8 cellular contexts compared by ENCODE assay signal in the genomic region with DNA sequence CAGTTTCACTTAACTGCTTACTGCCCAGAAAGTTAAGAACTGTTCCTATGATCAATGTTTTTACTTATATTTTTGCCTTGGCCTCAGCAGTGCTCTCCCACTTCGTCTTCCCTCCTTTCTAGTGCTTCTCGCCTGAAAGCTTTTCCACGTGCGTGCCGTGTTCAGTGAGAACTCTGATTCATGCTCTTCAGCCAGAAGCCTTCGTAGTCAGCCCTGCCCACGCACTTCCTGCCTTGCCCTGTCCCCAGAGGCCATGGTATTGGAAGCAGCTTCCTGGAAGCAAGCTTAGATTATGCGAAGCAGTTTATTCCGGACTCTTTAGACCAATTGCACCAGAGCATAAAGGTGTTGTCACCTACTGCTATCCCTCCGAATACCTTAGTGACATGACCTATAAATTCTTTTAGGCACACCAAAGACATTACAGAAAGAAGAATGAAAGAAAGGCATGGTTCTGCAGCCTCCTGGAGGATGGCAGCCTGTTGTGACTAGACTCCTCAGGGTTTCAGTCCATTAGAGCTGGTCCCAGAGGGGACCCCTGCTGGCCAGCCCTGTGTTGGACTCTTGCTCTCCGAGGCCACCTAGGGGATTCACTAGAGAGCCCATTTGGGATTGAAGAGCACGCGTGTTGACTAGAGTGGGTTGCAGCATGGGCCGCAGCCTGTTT.
DNase-seq lines count a peak whose midpoint lies in the region; ATAC-seq and TF ChIP-seq lines count a peak whose summit lies in the region.

No MANE protein-coding gene starts in this region.

- H2BK15ac ChIP-seq in neuronal stem cell (ENCODE audit: low read length): no peak overlapping the region

- H2AK5ac ChIP-seq in neuronal stem cell (ENCODE audit: low read depth, low read length): no peak overlapping the region

- no peaks in the 10 kb centered on the region for H3K9me3 ChIP-seq in neuronal stem cell (replicated peaks in 1 of 2; ENCODE audit: control insufficient read depth in 2 of 2, insufficient read depth in 1 of 2, low read depth in 1 of 2, low read length in 2 of 2)

- H3K36me3 Mint-ChIP-seq in activated CD8-positive, alpha-beta memory T cell treated with anti-CD3 and anti-CD28 coated beads, Interleukin-2, amount 10 ng/mL, durations not matched to agents 7 days and 5 days: peaks cover 12% of the 10 kb centered on the region
- peaks cover 19% of the 10 kb centered on the region for H3K36me3 Mint-ChIP-seq in type B pancreatic cell

- H3K27ac Mint-ChIP-seq in activated CD8-positive, alpha-beta memory T cell treated with anti-CD3 and anti-CD28 coated beads, Interleukin-2, amount 10 ng/mL, durations not matched to agents 7 days and 5 days: peak overlapping the region; percentile 81
- peak overlapping the region; percentile 44 for H3K27ac Mint-ChIP-seq in type B pancreatic cell

- no peak overlapping the region for H3K4me3 ChIP-seq in neuronal stem cell (ENCODE audit: low read length in 2 of 2)

- no peak overlapping the region for H2BK5ac ChIP-seq in neuronal stem cell (ENCODE audit: low read length)

- no peak overlapping the region for H3K4ac ChIP-seq in neuronal stem cell (ENCODE audit: low read length)

- no peaks in the 10 kb centered on the region for H3K27me3 ChIP-seq in neuronal stem cell (ENCODE audit: control insufficient read depth in 3 of 3, insufficient read depth in 3 of 3, low read depth in 1 of 3, low read length in 3 of 3)

- peaks cover 3% of the 10 kb centered on the region for H3K79me1 ChIP-seq in neuronal stem cell (ENCODE audit: low read depth, low read length)

- CTCF ChIA-PET in activated CD8-positive, alpha-beta memory T cell treated with anti-CD3 and anti-CD28 coated beads, Interleukin-2, amount 10 ng/mL, durations not matched to agents 7 days and 5 days (lab: Charles Lee): interaction anchor here (0.6 to 2.0 kb wide), 7 partner anchors 8 to 249 kb away, joined by 3 to 13 read pairs (median 4); no protein-coding TSS in a partner anchor

- no peak overlapping the region for H4K91ac ChIP-seq in neuronal stem cell (ENCODE audit: low read depth, low read length, poor library complexity)

- no peak overlapping the region for H2BK12ac ChIP-seq in neuronal stem cell (ENCODE audit: low read length)

- TF ChIP-seq CTCF in GM10266 (IDR thresholded peaks at IDR 0.05; ENCODE audit: control insufficient read depth, insufficient read depth, low read depth, missing control alignments) (peak; percentile 30), type B pancreatic cell (conservative IDR thresholded peaks at IDR 0.05) (peak; percentile 73)

- peak; percentile 93 for ATAC-seq in activated CD8-positive, alpha-beta memory T cell treated with anti-CD3 and anti-CD28 coated beads, Interleukin-2, amount 10 ng/mL, durations not matched to agents 7 days and 5 days
- ATAC-seq in esophagus mucosa (peak; percentile 93), GM18858 (IDR thresholded peaks at IDR 0.05; ENCODE audit: unreplicated experiment) (no peak)

- H3K4me1 Mint-ChIP-seq in activated CD8-positive, alpha-beta memory T cell treated with anti-CD3 and anti-CD28 coated beads, Interleukin-2, amount 10 ng/mL, durations not matched to agents 7 days and 5 days: peaks cover 46% of the 10 kb centered on the region
- H3K4me1 Mint-ChIP-seq in type B pancreatic cell (ENCODE audit: unreplicated experiment): peaks cover 27% of the 10 kb centered on the region

- H3K9me3 Mint-ChIP-seq in activated CD8-positive, alpha-beta memory T cell treated with anti-CD3 and anti-CD28 coated beads, Interleukin-2, amount 10 ng/mL, durations not matched to agents 7 days and 5 days (ENCODE audit: low read depth): no peaks in the 10 kb centered on the region
- H3K9me3 Mint-ChIP-seq in type B pancreatic cell: peaks cover 11% of the 10 kb centered on the region

- H2BK120ac ChIP-seq in neuronal stem cell (ENCODE audit: low read depth, low read length): no peak overlapping the region

- no peaks in the 10 kb centered on the region for H3K27me3 Mint-ChIP-seq in activated CD8-positive, alpha-beta memory T cell treated with anti-CD3 and anti-CD28 coated beads, Interleukin-2, amount 10 ng/mL, durations not matched to agents 7 days and 5 days
- H3K27me3 Mint-ChIP-seq in type B pancreatic cell: no peaks in the 10 kb centered on the region

- DNase-seq in GM10266 (ENCODE audit: extremely low spot score): no peak
- peak; percentile 26 to 49 for DNase-seq in NCI-H1930 (lab: John Stamatoyannopoulos, UW)
- DNase-seq in activated CD8-positive, alpha-beta memory T cell treated with anti-CD3 and anti-CD28 coated beads, Interleukin-2, amount 10 ng/mL, durations not matched to agents 7 days and 5 days: peak; percentile 78
- DNase-seq in neuronal stem cell (ENCODE audit: low spot score): peak; percentile 17
- no peak for DNase-seq in type B pancreatic cell (ENCODE audit: extremely low spot score, unreplicated experiment)
- no peak for DNase-seq in NCI-H1436 treated with DMSO at 0.1 percent for 48 hours (lab: John Stamatoyannopoulos, UW)

- H3K23ac ChIP-seq in neuronal stem cell (ENCODE audit: low read depth, low read length, poor library complexity): no peak overlapping the region

- H2AFZ ChIP-seq in neuronal stem cell (ENCODE audit: low read length): no peak overlapping the region

- H3K14ac ChIP-seq in neuronal stem cell (ENCODE audit: low read length): no peak overlapping the region

- no peak overlapping the region for H3K27ac ChIP-seq in neuronal stem cell (replicated peaks; ENCODE audit: low read length)

- peaks cover 0 to 1% of the 10 kb centered on the region in 2 donors for H3K36me3 ChIP-seq in neuronal stem cell (replicated peaks in 1 of 2; ENCODE audit: control insufficient read depth in 2 of 2, insufficient read depth in 2 of 2, low read length in 2 of 2)

- H3K18ac ChIP-seq in neuronal stem cell (ENCODE audit: low read length): no peak overlapping the region

- WGBS in neuronal stem cell (ENCODE audit: extremely low coverage in 2 of 2, insufficient read length in 2 of 2, insufficient replicate concordance in 1 of 2), 2 donors: no CpG with 5 or more reads among the region's 14 CpGs

- H3K4me3 Mint-ChIP-seq in activated CD8-positive, alpha-beta memory T cell treated with anti-CD3 and anti-CD28 coated beads, Interleukin-2, amount 10 ng/mL, durations not matched to agents 7 days and 5 days: peak overlapping the region; percentile 2
- H3K4me3 Mint-ChIP-seq in type B pancreatic cell: no peak overlapping the region

- H3K4me2 ChIP-seq in neuronal stem cell (ENCODE audit: insufficient read depth, low read length, poor library complexity, severe bottlenecking): no peak overlapping the region

- no peak overlapping the region for H4K8ac ChIP-seq in neuronal stem cell (ENCODE audit: low read depth, low read length)

- no peak overlapping the region for H3K9ac ChIP-seq in neuronal stem cell (ENCODE audit: low read depth, low read length, poor library complexity)

- peaks cover 6 to 11% of the 10 kb centered on the region in 2 donors for H3K4me1 ChIP-seq in neuronal stem cell (ENCODE audit: control insufficient read depth in 2 of 2, insufficient read depth in 1 of 2, low read depth in 1 of 2, low read length in 2 of 2)

Comparison
In these comparisons a context has a peak if more than half of its experiments do, and no peak if none do; other contexts are left out.
1. DNase-seq: peak in NCI-H1930 (2 of 2), activated CD8-positive, alpha-beta memory T cell treated with anti-CD3 and anti-CD28 coated beads, Interleukin-2, amount 10 ng/mL, durations not matched to agents 7 days and 5 days (single experiment) and neuronal stem cell (single experiment); none in GM10266 (single experiment), type B pancreatic cell (single experiment) and NCI-H1436 treated with DMSO at 0.1 percent for 48 hours (single experiment).